In genomic region chr7:43247757-43248156, GRCh38 we compare ENCODE assay signal across 20 cellular contexts.
DNase-seq lines count a peak whose midpoint lies in the region; ATAC-seq, FAIRE-seq and TF ChIP-seq lines count a peak whose summit lies in the region.
"Had no signal": no experiment of that assay in that cellular context is flagged by ENCODE, and none has a peak within 500 bp of the region (broad histone marks: within the 10 kb centered on the region; RNA-seq: fewer than 3 reads in every experiment).

No MANE protein-coding gene starts in this region.

- H3K4me1 ChIP-seq in K562 (replicated peaks in 1 of 2; ENCODE audit: control insufficient read depth in 2 of 2, insufficient read depth in 2 of 2, low read length in 2 of 2) (peaks cover 0 to 8% of the 10 kb centered on the region in 2 experiments; a peak in 2 of 5 replicates), upper lobe of right lung (no peaks in the 10 kb centered on the region)

- CTCF ChIA-PET in K562 (lab: Yijun Ruan, JAX; ENCODE audit: low intra/inter-chr PET ratio) (no interaction called here), Calu3 (lab: Charles Lee) (interaction anchor here (1.6 kb wide), 1 partner anchor 34 kb away, joined by 4 read pairs; no protein-coding TSS in a partner anchor)

- H3K4me2 ChIP-seq in K562 (ENCODE audit: insufficient read depth, low read length) = no peak overlapping the region
- H3K4me2 ChIP-seq: GM23338 had no signal

- H3K36me3 Mint-ChIP-seq in HFFc6 (ENCODE audit: low read depth) (peaks cover 8% of the 10 kb centered on the region; the same call in 1 of the 2 replicates), nephron progenitor cell (ENCODE audit: low read depth) (no peaks in the 10 kb centered on the region), Calu3 (ENCODE audit: insufficient read depth, unreplicated experiment) (peaks cover 5% of the 10 kb centered on the region)
- H3K36me3 Mint-ChIP-seq: CD4-positive, CD25-positive, alpha-beta regulatory T cell; CD8-positive, alpha-beta T cell had no signal

- TF ChIP-seq EP300 in K562 (IDR thresholded peaks at IDR 0.05; ENCODE audit: low read length) = no peak

- no peaks in the 10 kb centered on the region for H3K36me3 ChIP-seq in K562 (ENCODE audit: control insufficient read depth, insufficient read depth, low read length)
- H3K36me3 ChIP-seq in upper lobe of right lung = no peaks in the 10 kb centered on the region
- H3K36me3 ChIP-seq: BLaER1 had no signal

- H3K27ac ChIP-seq in K562 (ENCODE audit: extremely low read depth, low read depth, low read length) = no peak overlapping the region
- no peak overlapping the region for H3K27ac ChIP-seq in upper lobe of right lung
- H3K27ac ChIP-seq: BLaER1, C4-2B had no signal

- ATAC-seq in K562 (no peak), upper lobe of right lung (no peak), HG02623 (IDR thresholded peaks at IDR 0.05; ENCODE audit: unreplicated experiment) (no peak)
- ATAC-seq: CD8-positive, alpha-beta T cell; GM12878; GM23338 had no signal

- H3K4me3 Mint-ChIP-seq in HFFc6 = no peak overlapping the region; the same call in 1 of the 2 replicates
- H3K4me3 Mint-ChIP-seq in nephron progenitor cell = no peak overlapping the region
- H3K4me3 Mint-ChIP-seq in Calu3 (ENCODE audit: low read depth, unreplicated experiment) = no peak overlapping the region
- H3K4me3 Mint-ChIP-seq: B cell; CD4-positive, CD25-positive, alpha-beta regulatory T cell; CD8-positive, alpha-beta T cell; GM23338; H9 had no signal

- no peaks in the 10 kb centered on the region for H3K9me1 ChIP-seq in K562 (ENCODE audit: control insufficient read depth, insufficient read depth, low read length)

- POLR2A ChIA-PET in K562 (lab: Yijun Ruan, JAX) = no interaction called here

- H3K4me3 ChIP-seq in K562 (no peak overlapping the region), upper lobe of right lung (no peak overlapping the region)
- H3K4me3 ChIP-seq: BLaER1, GM12878, GM23338 had no signal

- intact Hi-C loops in K562 (cut with micrococcal nuclease) (no loop called here), Calu3 (cut with micrococcal nuclease; ENCODE audit: unreplicated experiment) (no loop called here), upper lobe of right lung (cut with DNase I) (no loop called here)

- H3K9me3 Mint-ChIP-seq in HFFc6 (no peaks in the 10 kb centered on the region), nephron progenitor cell (no peaks in the 10 kb centered on the region), Calu3 (ENCODE audit: low read depth, unreplicated experiment) (peaks cover 3% of the 10 kb centered on the region)
- H3K9me3 Mint-ChIP-seq: CD4-positive, CD25-positive, alpha-beta regulatory T cell; CD8-positive, alpha-beta T cell; GM23338; H9 had no signal

- peaks cover 2% of the 10 kb centered on the region; the same call in 1 of the 2 replicates for H3K27me3 Mint-ChIP-seq in HFFc6 (ENCODE audit: insufficient read depth)
- H3K27me3 Mint-ChIP-seq in nephron progenitor cell (ENCODE audit: low read depth, poor library complexity) = peaks cover 3% of the 10 kb centered on the region
- H3K27me3 Mint-ChIP-seq in Calu3 (ENCODE audit: unreplicated experiment) = peaks cover 54% of the 10 kb centered on the region

- H3K27ac Mint-ChIP-seq in HFFc6 = peak overlapping the region; percentile 62
- H3K27ac Mint-ChIP-seq in nephron progenitor cell = peak overlapping the region; percentile 36
- no peak overlapping the region for H3K27ac Mint-ChIP-seq in Calu3 (ENCODE audit: unreplicated experiment)
- H3K27ac Mint-ChIP-seq: B cell; CD4-positive, CD25-positive, alpha-beta regulatory T cell; CD8-positive, alpha-beta T cell; GM23338 had no signal

- no peak for DNase-seq in HFFc6
- DNase-seq in K562 (ENCODE audit: extremely low read depth in 1 of 4, low spot score in 3 of 4) = no peak
- DNase-seq in nephron progenitor cell = no peak
- no peak for DNase-seq in Calu3
- DNase-seq in upper lobe of right lung = no peak
- DNase-seq: Caco-2; CD4-positive, CD25-positive, alpha-beta regulatory T cell; CD8-positive, alpha-beta T cell; DMS 273 treated with DMSO at 0.1 percent for 48 hours; DMS79; EL; GDM1; H9 had no signal

- BruUV-seq in K562 (replicated peaks; lab: Mats Ljungman, UMichigan) (no TSS peak), Calu3 (replicated peaks; lab: Mats Ljungman, UMichigan) (no TSS peak)

- no peaks in the 10 kb centered on the region for H3K79me2 ChIP-seq in K562 (ENCODE audit: control insufficient read depth, insufficient read depth, low read length)

- no peak overlapping the region for H3K9ac ChIP-seq in K562 (ENCODE audit: insufficient read depth in 1 of 2, low read depth in 2 of 2, low read length in 2 of 2)
- H3K9ac ChIP-seq: BLaER1 had no signal

- peaks cover 46% of the 10 kb centered on the region for H3K4me1 Mint-ChIP-seq in HFFc6 (ENCODE audit: low read depth)
- H3K4me1 Mint-ChIP-seq in nephron progenitor cell = peaks cover 9% of the 10 kb centered on the region
- H3K4me1 Mint-ChIP-seq in Calu3 (ENCODE audit: low read depth, unreplicated experiment) = peaks cover 15% of the 10 kb centered on the region
- H3K4me1 Mint-ChIP-seq: B cell; CD4-positive, CD25-positive, alpha-beta regulatory T cell had no signal

- in situ Hi-C loops in K562 (cut with MboI) = no loop called here

- no peak for TF ChIP-seq RAD21 in K562 (CRISPR knock-in tag; conservative IDR thresholded peaks at IDR 0.05 in 1 of 2, IDR thresholded peaks at IDR 0.05 in 1 of 2)

- no peak for TF ChIP-seq POLR2A in K562 (conservative IDR thresholded peaks at IDR 0.05)

- peaks cover 3 to 25% of the 10 kb centered on the region in 2 experiments; a peak in 3 of 5 replicates for H3K27me3 ChIP-seq in K562 (ENCODE audit: control insufficient read depth in 2 of 2, insufficient read depth in 2 of 2, low read length in 2 of 2)
- no peaks in the 10 kb centered on the region for H3K27me3 ChIP-seq in upper lobe of right lung
- H3K27me3 ChIP-seq: BLaER1 had no signal

- no peak overlapping the region for H2AFZ ChIP-seq in K562 (ENCODE audit: low read depth, low read length)
- H2AFZ ChIP-seq: GM23338 had no signal

- FAIRE-seq in K562 (lab: Jason Lieb, UNC) = no peak
- FAIRE-seq: D721Med, GM12878 had no signal

- H3K9me3 ChIP-seq in K562 (replicated peaks; ENCODE audit: control insufficient read depth, insufficient read depth, low read depth, low read length) (no peaks in the 10 kb centered on the region), upper lobe of right lung (no peaks in the 10 kb centered on the region)
- H3K9me3 ChIP-seq: BLaER1, Caco-2 had no signal

- no peaks in the 10 kb centered on the region; the same call in 1 of the 2 replicates for H4K20me1 ChIP-seq in K562 (replicated peaks; ENCODE audit: control insufficient read depth, insufficient read depth, low read length)
- H4K20me1 ChIP-seq: BLaER1 had no signal

- no peak for TF ChIP-seq CTCF in HFFc6 (IDR thresholded peaks at IDR 0.05)
- no peak for TF ChIP-seq CTCF in K562 (IDR thresholded peaks at IDR 0.05 in 2 of 3, conservative IDR thresholded peaks at IDR 0.05 in 1 of 3; ENCODE audit: insufficient read depth in 2 of 3, low read depth in 1 of 3, low read length in 3 of 3)
- TF ChIP-seq CTCF in nephron progenitor cell (IDR thresholded peaks at IDR 0.05) = no peak
- TF ChIP-seq CTCF in Calu3 (IDR thresholded peaks at IDR 0.05; ENCODE audit: unreplicated experiment) = no peak
- TF ChIP-seq CTCF in upper lobe of right lung (IDR thresholded peaks at IDR 0.05) = no peak

TF ChIP-seq in K562, 482 proteins besides CTCF, POLR2A, EP300 and RAD21 (continues in another document):
- TF ChIP-seq ZNF512 (tag; IDR thresholded peaks at IDR 0.05) = peak; percentile 98
- TF ChIP-seq, protein P1, sequence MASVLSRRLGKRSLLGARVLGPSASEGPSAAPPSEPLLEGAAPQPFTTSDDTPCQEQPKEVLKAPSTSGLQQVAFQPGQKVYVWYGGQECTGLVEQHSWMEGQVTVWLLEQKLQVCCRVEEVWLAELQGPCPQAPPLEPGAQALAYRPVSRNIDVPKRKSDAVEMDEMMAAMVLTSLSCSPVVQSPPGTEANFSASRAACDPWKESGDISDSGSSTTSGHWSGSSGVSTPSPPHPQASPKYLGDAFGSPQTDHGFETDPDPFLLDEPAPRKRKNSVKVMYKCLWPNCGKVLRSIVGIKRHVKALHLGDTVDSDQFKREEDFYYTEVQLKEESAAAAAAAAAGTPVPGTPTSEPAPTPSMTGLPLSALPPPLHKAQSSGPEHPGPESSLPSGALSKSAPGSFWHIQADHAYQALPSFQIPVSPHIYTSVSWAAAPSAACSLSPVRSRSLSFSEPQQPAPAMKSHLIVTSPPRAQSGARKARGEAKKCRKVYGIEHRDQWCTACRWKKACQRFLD (CRISPR knock-in tag; IDR thresholded peaks at IDR 0.05) = no peak
- TF ChIP-seq POLR2G (IDR thresholded peaks at IDR 0.05; ENCODE audit: low read depth, low read length) = no peak
